1 cellular context compared by ENCODE assay signal in the genomic region with DNA sequence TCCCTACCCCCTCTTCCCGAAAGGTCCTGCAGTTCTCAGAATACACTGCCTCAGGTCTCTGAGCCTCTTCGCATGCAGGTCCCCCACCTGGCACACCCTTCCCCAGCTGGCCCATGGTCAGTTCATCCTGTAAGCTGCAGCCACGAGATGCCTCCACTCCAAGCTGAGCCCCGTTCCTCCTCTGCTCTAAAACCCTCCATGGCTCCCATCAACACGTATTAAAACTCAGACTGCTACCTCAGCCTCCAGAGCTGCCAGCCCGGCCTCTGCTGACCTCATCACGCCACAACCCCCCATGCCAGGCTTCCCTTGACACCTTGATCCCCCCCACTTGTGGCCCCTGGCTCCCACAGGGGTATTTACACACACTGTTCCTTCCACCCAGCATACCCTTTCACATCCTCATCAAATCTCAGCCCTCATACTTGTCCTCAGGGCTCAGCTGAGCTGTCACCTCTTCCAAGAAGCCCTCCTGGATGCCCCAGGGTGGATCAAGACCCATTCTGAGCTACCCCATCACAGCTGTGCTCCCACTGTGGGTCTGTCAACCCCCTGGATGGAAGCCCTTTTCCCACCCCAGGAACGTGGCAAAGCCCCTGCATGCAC.
TF ChIP-seq lines count a peak whose summit lies in the region.

No MANE protein-coding gene starts in this region.

TF ChIP-seq in HCT116, 20 proteins besides CTCF, POLR2A, EP300 and RAD21:
- no peak for TF ChIP-seq ZBTB33 (IDR thresholded peaks at IDR 0.05; ENCODE audit: extremely low read depth, insufficient replicate concordance, low read length)
- no peak for TF ChIP-seq MAX (IDR thresholded peaks at IDR 0.05)
- TF ChIP-seq JUND (IDR thresholded peaks at IDR 0.05), result no peak
